In genomic region chr4:122814426-122814825, GRCh38 we compare ENCODE assay signal across 14 cellular contexts. TPM values are rescaled to one million over a fixed set of nuclear protein-coding genes. Genes with fewer than 3 reads are reported as not detected.
DNase-seq lines count a peak whose midpoint lies in the region; ATAC-seq, FAIRE-seq and TF ChIP-seq lines count a peak whose summit lies in the region.
"Had no signal": no experiment of that assay in that cellular context is flagged by ENCODE, and none has a peak within 500 bp of the region (broad histone marks: within the 10 kb centered on the region; RNA-seq: fewer than 3 reads in every experiment).

No MANE protein-coding gene starts in this region.

- in situ Hi-C loops in GM12878 (cut with MboI), result no loop called here

- H3K9ac ChIP-seq in GM12878 (ENCODE audit: control insufficient read depth, insufficient read depth, low read length), result no peak overlapping the region

- no peak overlapping the region for H3K4me3 Mint-ChIP-seq in T-helper 17 cell
- H3K4me3 Mint-ChIP-seq: dendritic cell treated with granulocyte-macrophage colony-stimulating factor and Interleukin-4, amounts not matched to agents 40 ng/mL and 50 ng/mL, for 4 days; stimulated activated naive CD8-positive, alpha-beta T cell treated with anti-CD3 and anti-CD28 coated beads, Interleukin-15, Interleukin-2, amounts not matched to agents 100 ng/mL and 50 ng/mL, for 24 hours had no signal

- peak; percentile 11 for DNase-seq in GM12878 (ENCODE audit: low read depth, low spot score)
- no peak for DNase-seq in AG08395 (ENCODE audit: low spot score)
- DNase-seq in T-helper 17 cell, result no peak
- no peak for DNase-seq in DMS79 (lab: John Stamatoyannopoulos, UW)
- DNase-seq: activated naive CD4-positive, alpha-beta T cell treated with Interleukin-2 at 50 U/mL for 16 hours; Caco-2; foreskin keratinocyte; NCI-H2171; Right ventricle myocardium superior had no signal

- ATAC-seq in GM18870 (IDR thresholded peaks at IDR 0.05; ENCODE audit: unreplicated experiment) (peak; percentile 100), GM21423 (IDR thresholded peaks at IDR 0.05; ENCODE audit: unreplicated experiment) (peak; percentile 86), HG03060 (IDR thresholded peaks at IDR 0.05; ENCODE audit: low read depth, unreplicated experiment) (peak; percentile 98), GM12878 (peak; percentile 94), T-helper 17 cell (no peak)
- ATAC-seq: foreskin keratinocyte had no signal

- no peak for TF ChIP-seq RAD21 in GM12878 (IDR thresholded peaks at IDR 0.05; ENCODE audit: insufficient read depth, low read depth, low read length)

- peak; percentile 18 for FAIRE-seq in GM12878 (lab: Jason Lieb, UNC)

- SMC1A ChIA-PET in GM12878 (lab: Charles Lee; ENCODE audit: uncharacterized antibody, unreplicated experiment), result interaction anchor here (0.6 to 1.1 kb wide), 3 partner anchors 8 to 107 kb away, joined by 3 read pairs; no protein-coding TSS in a partner anchor

- H3K9me3 ChIP-seq in GM12878 (replicated peaks; ENCODE audit: control insufficient read depth, insufficient read depth, low read length) (no peaks in the 10 kb centered on the region), T-helper 17 cell (ENCODE audit: control insufficient read depth, low read length, poor library complexity, severe bottlenecking) (no peaks in the 10 kb centered on the region)
- H3K9me3 ChIP-seq: Caco-2 had no signal

- H4K20me1 ChIP-seq in GM12878 (ENCODE audit: control insufficient read depth, insufficient read depth), result no peaks in the 10 kb centered on the region

- peak overlapping the region; percentile 13; the same call in 1 of the 2 replicates for H3K4me2 ChIP-seq in GM12878 (ENCODE audit: control insufficient read depth, insufficient read depth)

- CTCF ChIA-PET in GM12878 (lab: Yijun Ruan, JAX), result no interaction called here

- peaks cover 4% of the 10 kb centered on the region for H3K27me3 Mint-ChIP-seq in T-helper 17 cell

- RAD21 ChIA-PET in GM12878 (lab: Charles Lee; ENCODE audit: unreplicated experiment), result interaction anchor here (0.7 to 1.0 kb wide), 2 partner anchors 23 to 100 kb away, joined by 3 to 4 read pairs; no protein-coding TSS in a partner anchor

- H3K27ac ChIP-seq in GM12878 (ENCODE audit: control insufficient read depth, insufficient read depth), result no peak overlapping the region
- H3K27ac ChIP-seq: foreskin keratinocyte had no signal

- no peaks in the 10 kb centered on the region for H3K27me3 ChIP-seq in GM12878 (replicated peaks in 1 of 2; ENCODE audit: control insufficient read depth in 2 of 2, insufficient read depth in 2 of 2, low read length in 1 of 2)
- H3K27me3 ChIP-seq: foreskin keratinocyte had no signal

- TF ChIP-seq EP300 in GM12878 (IDR thresholded peaks at IDR 0.05; ENCODE audit: borderline replicate concordance in 1 of 2, control insufficient read depth in 1 of 2, low read depth in 2 of 2, low read length in 2 of 2), result no peak

- TF ChIP-seq CTCF in GM12878 (IDR thresholded peaks at IDR 0.05 in 2 of 3, conservative IDR thresholded peaks at IDR 0.05 in 1 of 3; ENCODE audit: control insufficient read depth in 2 of 3, extremely low read depth in 1 of 3, insufficient read depth in 1 of 3, low read depth in 3 of 3, low read length in 3 of 3), result no peak

- 2% methylated on average over 2 of the region's 2 CpGs for WGBS in GM12878 (ENCODE audit: insufficient coverage, insufficient replicate concordance, low lambda C conversion rate, missing lambda C conversion rate)

- no peaks in the 10 kb centered on the region for H3K79me2 ChIP-seq in GM12878 (ENCODE audit: control insufficient read depth, insufficient read depth, low read length)

- TF ChIP-seq POLR2A in GM12878 (IDR thresholded peaks at IDR 0.05; ENCODE audit: low read depth, low read length), result no peak

- H2AFZ ChIP-seq in GM12878 (ENCODE audit: control insufficient read depth, low read depth, low read length), result no peak overlapping the region

- intact Hi-C loops in GM12878 (cut with micrococcal nuclease; ENCODE audit: unreplicated experiment), result no loop called here

- H3K4me1 Mint-ChIP-seq in T-helper 17 cell, result no peaks in the 10 kb centered on the region

- no peak overlapping the region for H3K27ac Mint-ChIP-seq in T-helper 17 cell
- H3K27ac Mint-ChIP-seq: dendritic cell treated with granulocyte-macrophage colony-stimulating factor and Interleukin-4, amounts not matched to agents 40 ng/mL and 50 ng/mL, for 4 days; stimulated activated naive CD8-positive, alpha-beta T cell treated with anti-CD3 and anti-CD28 coated beads, Interleukin-15, Interleukin-2, amounts not matched to agents 100 ng/mL and 50 ng/mL, for 24 hours had no signal

- BruUV-seq in GM12878 (replicated peaks; lab: Mats Ljungman, UMichigan), result no TSS peak

- peaks cover 10% of the 10 kb centered on the region for H3K4me1 ChIP-seq in GM12878 (ENCODE audit: control insufficient read depth, insufficient read depth, low read length)
- H3K4me1 ChIP-seq: foreskin keratinocyte had no signal

- no peaks in the 10 kb centered on the region for H3K36me3 ChIP-seq in GM12878 (ENCODE audit: control insufficient read depth in 2 of 2, insufficient read depth in 2 of 2, low read length in 1 of 2)

- H3K36me3 Mint-ChIP-seq in T-helper 17 cell (ENCODE audit: low read depth), result no peaks in the 10 kb centered on the region

- no peak overlapping the region for H3K4me3 ChIP-seq in GM12878

- POLR2A ChIA-PET in GM12878 (lab: Charles Lee), result no interaction called here

TF ChIP-seq in GM12878, 131 proteins besides CTCF, POLR2A, EP300 and RAD21 (continues in another document):
- TF ChIP-seq ESRRA (IDR thresholded peaks at IDR 0.05; ENCODE audit: low read length), result no peak
- TF ChIP-seq NFYA (IDR thresholded peaks at IDR 0.05; ENCODE audit: borderline replicate concordance, low read depth, low read length), result no peak
- no peak for TF ChIP-seq PKNOX1 (IDR thresholded peaks at IDR 0.05)
- no peak for TF ChIP-seq TARDBP (IDR thresholded peaks at IDR 0.05; ENCODE audit: borderline replicate concordance)
- TF ChIP-seq ATF7 (IDR thresholded peaks at IDR 0.05; ENCODE audit: low read depth), result no peak
- TF ChIP-seq, protein P1, sequence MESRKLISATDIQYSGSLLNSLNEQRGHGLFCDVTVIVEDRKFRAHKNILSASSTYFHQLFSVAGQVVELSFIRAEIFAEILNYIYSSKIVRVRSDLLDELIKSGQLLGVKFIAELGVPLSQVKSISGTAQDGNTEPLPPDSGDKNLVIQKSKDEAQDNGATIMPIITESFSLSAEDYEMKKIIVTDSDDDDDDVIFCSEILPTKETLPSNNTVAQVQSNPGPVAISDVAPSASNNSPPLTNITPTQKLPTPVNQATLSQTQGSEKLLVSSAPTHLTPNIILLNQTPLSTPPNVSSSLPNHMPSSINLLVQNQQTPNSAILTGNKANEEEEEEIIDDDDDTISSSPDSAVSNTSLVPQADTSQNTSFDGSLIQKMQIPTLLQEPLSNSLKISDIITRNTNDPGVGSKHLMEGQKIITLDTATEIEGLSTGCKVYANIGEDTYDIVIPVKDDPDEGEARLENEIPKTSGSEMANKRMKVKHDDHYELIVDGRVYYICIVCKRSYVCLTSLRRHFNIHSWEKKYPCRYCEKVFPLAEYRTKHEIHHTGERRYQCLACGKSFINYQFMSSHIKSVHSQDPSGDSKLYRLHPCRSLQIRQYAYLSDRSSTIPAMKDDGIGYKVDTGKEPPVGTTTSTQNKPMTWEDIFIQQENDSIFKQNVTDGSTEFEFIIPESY (IDR thresholded peaks at IDR 0.05), result no peak
- no peak for TF ChIP-seq USF2 (IDR thresholded peaks at IDR 0.05; ENCODE audit: borderline replicate concordance, low read depth, low read length)
- no peak for TF ChIP-seq CHD4 (IDR thresholded peaks at IDR 0.05)
- TF ChIP-seq MYB (IDR thresholded peaks at IDR 0.05; ENCODE audit: borderline replicate concordance, low read depth, low read length), result no peak
- TF ChIP-seq JUNB (IDR thresholded peaks at IDR 0.05), result peak; percentile 50
- TF ChIP-seq POU2F2 (IDR thresholded peaks at IDR 0.05; ENCODE audit: borderline replicate concordance, low read depth, low read length), result peak; percentile 77; the same call in 2 of the 3 replicates

RNA-seq across cellular contexts. Expression of gene FGF2, which starts 12.2 kb away (rescaled TPM):
- not detected in 2 replicates for total RNA-seq in GM12878 (2013; cell fraction: nucleolus; rRNA removed)
- total RNA-seq in GM12878 (2014; rRNA removed) (0.51 and 0.76 TPM in 2 replicates), GM12878 (2014; rRNA removed; fragmentation: Illumina TruSeq; extraction: Trizol) (0.69 and 0.72 TPM in 2 replicates), GM12878 (2021) (1.5 and 1.7 TPM in 2 replicates), T-helper 17 cell (under 1 TPM in 1 of 2 donors, not detected in 1; 0.31 TPM)
- polyA plus RNA-seq in GM12878 (2011; ENCODE audit: low read depth), result 0.54 TPM
- polyA plus RNA-seq in GM12878 (2011; rRNA removed) (0.14 and 0.16 TPM in 2 replicates), GM12878 (2014; fragmentation: Illumina TruSeq; extraction: Trizol) (0.63 and 0.68 TPM in 2 replicates), GM12878 (2014; fragmentation: Nextera tagmentation; extraction: Ambion mirVana) (under 1 TPM; 0.13 to 0.22 TPM), GM12878 (2014; rRNA removed) (0.28 and 0.91 TPM in 2 replicates), GM12878 (2016; fragmentation: Nextera tagmentation; extraction: Ambion mirVana) (under 1 TPM; 0.20 to 0.21 TPM)
- polyA plus RNA-seq in GM12878 (2011; cell fraction: cytosol; rRNA removed), result 0.04 and 0.05 TPM in 2 replicates
- 0.03 and 0.10 TPM in 2 replicates for polyA plus RNA-seq in GM12878 (2011; cell fraction: nucleus; rRNA removed)
- polyA plus RNA-seq in GM12878 (2012), result 0.65 and 0.92 TPM in 2 replicates
- 0.05 and 0.51 TPM in 2 replicates for polyA minus RNA-seq in GM12878 (2011; rRNA and poly(A)+ RNA removed)
- polyA minus RNA-seq in GM12878 (2011; cell fraction: cytosol; rRNA and poly(A)+ RNA removed), result 0.21 TPM in 1 of 2 replicates, not detected in the other
- polyA minus RNA-seq in GM12878 (2011; cell fraction: nucleus; rRNA and poly(A)+ RNA removed), result under 0.01 and 0.10 TPM in 2 replicates
